ENCODE assay signal across 20 cellular contexts in genomic region chr4:133823177-133823576, GRCh38.
"Had no signal": no experiment of that assay in that cellular context is flagged by ENCODE, and none has a peak within 500 bp of the region (broad histone marks: within the 10 kb centered on the region; RNA-seq: fewer than 3 reads in every experiment).

No MANE protein-coding gene starts in this region.

- DNase-seq: activated CD4-positive, alpha-beta T cell treated with anti-CD3 and anti-CD28 coated beads for 48 hours; activated CD4-positive, alpha-beta T cell treated with anti-CD3 and anti-CD28 coated beads, Interleukin-2, amount 50 U/mL, for 1 hour; activated CD4-positive, alpha-beta T cell treated with anti-CD3 and anti-CD28 coated beads, Interleukin-2, amount 50 U/mL, for 48 hours; activated CD8-positive, alpha-beta memory T cell treated with anti-CD3 and anti-CD28 coated beads for 24 hours; activated CD8-positive, alpha-beta memory T cell treated with anti-CD3 and anti-CD28 coated beads, Interleukin-2, amount 50 U/mL, for 4 hours; activated CD8-positive, alpha-beta T cell treated with anti-CD3 and anti-CD28 coated beads for 36 hours; activated effector memory CD4-positive, alpha-beta T cell treated with anti-CD3 and anti-CD28 coated beads, Interleukin-2, amount 50 U/mL, for 16 hours; activated naive CD4-positive, alpha-beta T cell treated with anti-CD3 and anti-CD28 coated beads for 36 hours; activated naive CD8-positive, alpha-beta T cell treated with anti-CD3 and anti-CD28 coated beads, Interleukin-2, amount 10 ng/mL, durations not matched to agents 7 days and 5 days; activated T-cell treated with anti-CD3 and anti-CD28 coated beads, Interleukin-2, amount 50 U/mL, for 1 hour; activated T-cell treated with anti-CD3 and anti-CD28 coated beads, Interleukin-2, amount 50 U/mL, for 48 hours; central memory CD4-positive, alpha-beta T cell; cerebellar nuclear complex; colonic mucosa; effector CD8-positive, alpha-beta T cell; foreskin fibroblast; head of caudate nucleus; T-helper 2 cell had no signal

- ATAC-seq: activated CD8-positive, alpha-beta T cell treated with anti-CD3 and anti-CD28 coated beads for 36 hours; esophagus mucosa; WTC11 had no signal
